10 cellular contexts compared by ENCODE assay signal in the genomic region with DNA sequence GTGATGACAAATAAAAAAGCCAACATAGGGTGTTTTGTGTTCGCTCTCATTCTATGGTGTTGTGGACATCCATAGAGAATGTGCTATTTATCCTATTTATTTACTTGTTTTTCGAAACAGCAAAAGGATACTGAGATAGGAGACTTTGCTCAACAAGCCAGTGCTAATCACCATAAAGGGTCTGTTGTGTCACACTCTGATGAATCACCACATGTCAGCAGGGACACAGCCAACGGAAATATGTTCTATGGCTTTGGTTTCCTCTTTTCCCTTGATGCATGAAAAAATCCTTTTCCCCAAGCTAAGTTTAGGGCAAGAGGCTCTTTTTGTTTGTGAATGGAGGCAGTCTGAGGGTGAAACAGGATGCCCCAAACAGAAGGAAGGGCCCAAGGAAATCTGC.
DNase-seq lines count a peak whose midpoint lies in the region; ATAC-seq and TF ChIP-seq lines count a peak whose summit lies in the region.
"Had no signal": no experiment of that assay in that cellular context is flagged by ENCODE, and none has a peak within 500 bp of the region (broad histone marks: within the 10 kb centered on the region; RNA-seq: fewer than 3 reads in every experiment).

No MANE protein-coding gene starts in this region.

- no peaks in the 10 kb centered on the region for H3K36me3 ChIP-seq in lower lobe of right lung

- H3K4me1 ChIP-seq in lower lobe of right lung: peaks cover 10% of the 10 kb centered on the region

- no peak overlapping the region for H3K4me3 ChIP-seq in lower lobe of right lung

- H3K27me3 ChIP-seq in lower lobe of right lung (ENCODE audit: low read depth): no peaks in the 10 kb centered on the region

- H3K27ac ChIP-seq in lower lobe of right lung: peak overlapping the region; percentile 71

- no peak for TF ChIP-seq CTCF in lower lobe of right lung (IDR thresholded peaks at IDR 0.05)
- no peak for TF ChIP-seq CTCF in GM10266 (IDR thresholded peaks at IDR 0.05; ENCODE audit: control insufficient read depth, insufficient read depth, low read depth, missing control alignments)

- DNase-seq in SKM-1 treated with dmso at 0.1 percent for 144 hours (lab: John Stamatoyannopoulos, UW; ENCODE audit: unreplicated experiment) (peak; percentile 25), SKM-1 (lab: John Stamatoyannopoulos, UW; ENCODE audit: unreplicated experiment) (no peak), dermis blood vessel endothelial cell (peak; percentile 69), lower lobe of right lung (no peak), posterior vena cava (ENCODE audit: low spot score) (no peak), GM10266 (ENCODE audit: extremely low spot score) (no peak), SHP77 (lab: John Stamatoyannopoulos, UW) (no peak)
- DNase-seq in stimulated activated CD4-positive, alpha-beta T cell treated with anti-CD3 and anti-CD28 coated beads, Interleukin-4, amount 100 ng/mL, for 24 hours: no peak
- DNase-seq: activated CD8-positive, alpha-beta T cell treated with anti-CD3 and anti-CD28 coated beads, Interleukin-2, amount 10 ng/mL, durations not matched to agents 7 days and 5 days; left colon had no signal

- ATAC-seq in lower lobe of right lung: peak; percentile 54 to 66
- ATAC-seq: activated CD8-positive, alpha-beta T cell treated with anti-CD3 and anti-CD28 coated beads, Interleukin-2, amount 10 ng/mL, durations not matched to agents 7 days and 5 days had no signal

- intact Hi-C loops in lower lobe of right lung (cut with DNase I): no loop called here
- intact Hi-C loops in posterior vena cava (cut with DNase I): loop anchor here in 1 of 2 donors (10.0 kb wide), 1 partner anchor 156 kb away; the partner anchor contains the start of gene RNF152

- no peaks in the 10 kb centered on the region for H3K9me3 ChIP-seq in lower lobe of right lung

Comparison
In these comparisons a context has a peak if more than half of its experiments do, and no peak if none do; other contexts are left out.
1. DNase-seq: peak in SKM-1 treated with dmso at 0.1 percent for 144 hours (single experiment) and dermis blood vessel endothelial cell (single experiment); none in SKM-1 (single experiment), lower lobe of right lung (single experiment), stimulated activated CD4-positive, alpha-beta T cell treated with anti-CD3 and anti-CD28 coated beads, Interleukin-4, amount 100 ng/mL, for 24 hours (single experiment), posterior vena cava (single experiment), GM10266 (single experiment) and SHP77 (0 of 2).